In the genomic region with DNA sequence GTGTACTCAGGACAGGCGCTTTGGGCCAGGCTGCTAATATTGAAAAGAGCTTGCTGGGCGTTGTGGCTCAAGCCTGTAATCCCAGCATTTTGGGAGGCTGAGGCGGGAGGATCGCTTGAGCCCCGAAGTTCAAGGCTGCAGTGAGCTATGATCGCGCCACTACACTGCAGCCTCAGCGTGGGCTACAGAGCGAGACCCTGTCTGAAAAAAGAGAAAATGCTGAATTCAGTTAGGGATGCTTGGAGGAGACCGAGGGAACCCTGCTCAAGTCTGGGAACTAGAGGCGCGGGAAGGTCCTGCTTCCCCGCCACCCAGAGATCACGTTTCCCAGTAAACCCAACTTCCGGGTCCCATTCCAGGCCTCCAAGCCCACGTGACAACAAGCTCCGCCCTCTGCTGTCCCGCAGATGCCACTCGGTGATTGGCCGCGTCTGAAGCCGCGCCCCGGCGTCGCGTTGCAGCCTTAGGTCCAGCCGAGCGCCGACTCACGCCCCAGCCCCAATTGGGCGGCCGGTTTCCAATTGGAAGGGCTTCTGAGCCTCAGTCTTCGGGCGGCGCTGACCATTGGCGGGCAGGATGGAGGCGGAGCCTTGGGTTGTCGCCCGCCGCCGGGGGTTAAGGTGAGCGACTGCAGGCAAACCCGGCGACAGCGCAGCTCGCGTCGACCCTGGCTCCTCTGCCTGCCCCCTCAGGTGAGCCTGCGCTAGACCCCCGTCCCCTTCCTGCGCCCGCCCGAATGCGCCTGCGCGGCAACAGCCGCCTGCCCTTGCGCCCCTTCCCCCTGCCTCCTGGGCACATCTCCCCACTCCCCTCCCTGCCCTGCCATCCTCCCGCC, we compare ENCODE assay signal across 1 cellular context.
TF ChIP-seq lines count a peak whose summit lies in the region.

PHKG2 (plus strand) TSS at position 627 of the 835 bp plus-strand sequence. CDS start 396 bp downstream, outside the sequence.

TF ChIP-seq in liver, 16 proteins besides CTCF, POLR2A, EP300 and RAD21 (continued from another document):
- TF ChIP-seq, protein P1, sequence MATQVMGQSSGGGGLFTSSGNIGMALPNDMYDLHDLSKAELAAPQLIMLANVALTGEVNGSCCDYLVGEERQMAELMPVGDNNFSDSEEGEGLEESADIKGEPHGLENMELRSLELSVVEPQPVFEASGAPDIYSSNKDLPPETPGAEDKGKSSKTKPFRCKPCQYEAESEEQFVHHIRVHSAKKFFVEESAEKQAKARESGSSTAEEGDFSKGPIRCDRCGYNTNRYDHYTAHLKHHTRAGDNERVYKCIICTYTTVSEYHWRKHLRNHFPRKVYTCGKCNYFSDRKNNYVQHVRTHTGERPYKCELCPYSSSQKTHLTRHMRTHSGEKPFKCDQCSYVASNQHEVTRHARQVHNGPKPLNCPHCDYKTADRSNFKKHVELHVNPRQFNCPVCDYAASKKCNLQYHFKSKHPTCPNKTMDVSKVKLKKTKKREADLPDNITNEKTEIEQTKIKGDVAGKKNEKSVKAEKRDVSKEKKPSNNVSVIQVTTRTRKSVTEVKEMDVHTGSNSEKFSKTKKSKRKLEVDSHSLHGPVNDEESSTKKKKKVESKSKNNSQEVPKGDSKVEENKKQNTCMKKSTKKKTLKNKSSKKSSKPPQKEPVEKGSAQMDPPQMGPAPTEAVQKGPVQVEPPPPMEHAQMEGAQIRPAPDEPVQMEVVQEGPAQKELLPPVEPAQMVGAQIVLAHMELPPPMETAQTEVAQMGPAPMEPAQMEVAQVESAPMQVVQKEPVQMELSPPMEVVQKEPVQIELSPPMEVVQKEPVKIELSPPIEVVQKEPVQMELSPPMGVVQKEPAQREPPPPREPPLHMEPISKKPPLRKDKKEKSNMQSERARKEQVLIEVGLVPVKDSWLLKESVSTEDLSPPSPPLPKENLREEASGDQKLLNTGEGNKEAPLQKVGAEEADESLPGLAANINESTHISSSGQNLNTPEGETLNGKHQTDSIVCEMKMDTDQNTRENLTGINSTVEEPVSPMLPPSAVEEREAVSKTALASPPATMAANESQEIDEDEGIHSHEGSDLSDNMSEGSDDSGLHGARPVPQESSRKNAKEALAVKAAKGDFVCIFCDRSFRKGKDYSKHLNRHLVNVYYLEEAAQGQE (IDR thresholded peaks at IDR 0.05), result peak; percentile 57
- TF ChIP-seq RXRA (IDR thresholded peaks at IDR 0.05) (peak; percentile 50 to 58), GABPA (IDR thresholded peaks at IDR 0.05 in 1 of 2, conservative IDR thresholded peaks at IDR 0.05 in 1 of 2) (peak in 1 of 2 donors; percentile 77), YY1 (IDR thresholded peaks at IDR 0.05) (peak; percentile 87), NR2F2 (IDR thresholded peaks at IDR 0.05) (peak; percentile 30), JUND (IDR thresholded peaks at IDR 0.05) (peak in 1 of 2 donors; percentile 21), HNF4A (conservative IDR thresholded peaks at IDR 0.05) (peak; percentile 46 to 67), HNF4G (IDR thresholded peaks at IDR 0.05) (no peak), TAF1 (conservative IDR thresholded peaks at IDR 0.05) (peak; percentile 85), EGR1 (IDR thresholded peaks at IDR 0.05; ENCODE audit: low read depth in 2 of 2) (peak; percentile 21 to 25)
- TF ChIP-seq, protein P2, sequence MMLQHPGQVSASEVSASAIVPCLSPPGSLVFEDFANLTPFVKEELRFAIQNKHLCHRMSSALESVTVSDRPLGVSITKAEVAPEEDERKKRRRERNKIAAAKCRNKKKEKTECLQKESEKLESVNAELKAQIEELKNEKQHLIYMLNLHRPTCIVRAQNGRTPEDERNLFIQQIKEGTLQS (IDR thresholded peaks at IDR 0.05), result no peak
- TF ChIP-seq, protein P3, sequence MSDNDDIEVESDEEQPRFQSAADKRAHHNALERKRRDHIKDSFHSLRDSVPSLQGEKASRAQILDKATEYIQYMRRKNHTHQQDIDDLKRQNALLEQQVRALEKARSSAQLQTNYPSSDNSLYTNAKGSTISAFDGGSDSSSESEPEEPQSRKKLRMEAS (IDR thresholded peaks at IDR 0.05), result peak; percentile 79
